ENCODE assay signal across 10 cellular contexts in the genomic region with DNA sequence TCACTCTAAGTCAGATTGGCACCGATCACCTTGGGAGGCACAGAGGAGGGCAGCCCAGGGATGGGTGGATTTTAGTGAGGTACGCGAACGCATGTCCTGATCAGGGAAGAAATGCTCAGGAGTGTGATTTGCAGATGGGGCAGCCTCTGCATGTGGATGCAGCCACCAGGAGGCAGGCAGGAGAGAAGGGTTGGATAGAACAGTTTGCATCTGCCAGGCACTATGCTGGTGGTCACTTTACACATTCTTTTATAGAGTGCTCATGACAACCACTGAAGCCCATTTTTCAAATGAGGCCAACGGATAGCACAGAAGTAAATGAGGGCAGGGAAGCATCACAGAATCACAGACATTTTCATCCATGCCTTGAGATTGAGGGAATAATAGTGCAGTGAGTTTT. TPM values are rescaled to one million over a fixed set of nuclear protein-coding genes. Genes with fewer than 3 reads are reported as not detected.
A peak's percentile ranks its signal among the peaks of the same experiment; 100 is the strongest.
DNase-seq lines count a peak whose midpoint lies in the region; ATAC-seq and TF ChIP-seq lines count a peak whose summit lies in the region.
"Had no signal": no experiment of that assay in that cellular context is flagged by ENCODE, and none has a peak within 500 bp of the region (broad histone marks: within the 10 kb centered on the region; RNA-seq: fewer than 3 reads in every experiment).

No MANE protein-coding gene starts in this region.

- H3K9ac ChIP-seq in PC-3 (ENCODE audit: low read length) (no peak overlapping the region), endodermal cell (ENCODE audit: extremely low read depth, low read length, poor library complexity, severe bottlenecking) (no peak overlapping the region)

- H3K4me1 Mint-ChIP-seq in endodermal cell, result no peaks in the 10 kb centered on the region

- H3K27me3 Mint-ChIP-seq in endodermal cell (ENCODE audit: insufficient read depth), result peaks cover 4% of the 10 kb centered on the region

- CTCF ChIA-PET in PC-3 (lab: Charles Lee), result no interaction called here

- no peaks in the 10 kb centered on the region for H3K9me2 ChIP-seq in PC-3 (replicated peaks; ENCODE audit: low read length)

- peak overlapping the region; percentile 38 for H3K27ac ChIP-seq in PC-3 (ENCODE audit: low read length)
- H3K27ac ChIP-seq in endodermal cell (ENCODE audit: low read depth, low read length), result no peak overlapping the region

- intact Hi-C loops in PC-3 (cut with micrococcal nuclease), result loop anchor here (1.0 kb wide), 1 partner anchor 47 kb away; no protein-coding TSS in a partner anchor

- no peak overlapping the region for H3K27ac Mint-ChIP-seq in endodermal cell

- H3K4me3 ChIP-seq in PC-3 (ENCODE audit: low read length) (peak overlapping the region; percentile 82), endodermal cell (ENCODE audit: low read length) (no peak overlapping the region)

- no TSS peak for BruUV-seq in PC-3 (replicated peaks; lab: Mats Ljungman, UMichigan)

- WGBS in endodermal cell (ENCODE audit: insufficient coverage in 1 of 2, insufficient read length in 1 of 2), 2 experiments, result 77 to 100% methylated on average over 4 to 5 of the region's 5 CpGs

- peaks cover 86% of the 10 kb centered on the region for H4K20me1 ChIP-seq in PC-3 (ENCODE audit: low read length)

- no peak overlapping the region for H3K4me3 Mint-ChIP-seq in endodermal cell

- peaks cover 20% of the 10 kb centered on the region for H3F3A ChIP-seq in PC-3 (ENCODE audit: low read length, unreplicated experiment)

- no peak for ATAC-seq in PC-3
- no peak for ATAC-seq in HG02852 (IDR thresholded peaks at IDR 0.05; ENCODE audit: unreplicated experiment)
- ATAC-seq in HG02885 (IDR thresholded peaks at IDR 0.05; ENCODE audit: poor library complexity, unreplicated experiment), result no peak

- POLR2A ChIA-PET in PC-3 (lab: Charles Lee; ENCODE audit: unreplicated experiment), result interaction anchor here (0.6 kb wide), 1 partner anchor 322 kb away, joined by 3 read pairs; no protein-coding TSS in a partner anchor

- peaks cover 87% of the 10 kb centered on the region for H3K36me3 ChIP-seq in PC-3 (ENCODE audit: low read depth, low read length)
- H3K36me3 ChIP-seq in endodermal cell (ENCODE audit: control insufficient read depth, insufficient read depth, low read length), result no peaks in the 10 kb centered on the region

- TF ChIP-seq CTCF in PC-3 (conservative IDR thresholded peaks at IDR 0.05; ENCODE audit: low read depth, low read length) (peak; percentile 70), endodermal cell (conservative IDR thresholded peaks at IDR 0.05) (peak; percentile 83)

- no peaks in the 10 kb centered on the region for H3K27me3 ChIP-seq in PC-3 (ENCODE audit: low read length)
- H3K27me3 ChIP-seq in endodermal cell (ENCODE audit: control insufficient read depth, insufficient read depth, low read length, poor library complexity, severe bottlenecking), result no peaks in the 10 kb centered on the region

- H3K9me3 Mint-ChIP-seq in endodermal cell, result no peaks in the 10 kb centered on the region

- H3K36me3 Mint-ChIP-seq in endodermal cell (ENCODE audit: low read depth), result no peaks in the 10 kb centered on the region

- H3K79me2 ChIP-seq in PC-3 (ENCODE audit: low read length), result peaks cover 100% of the 10 kb centered on the region

- H3K4me1 ChIP-seq in PC-3 (ENCODE audit: insufficient read depth, low read length), result peaks cover 71% of the 10 kb centered on the region
- no peaks in the 10 kb centered on the region for H3K4me1 ChIP-seq in endodermal cell (ENCODE audit: control insufficient read depth, insufficient read depth, low read length)

- no peak overlapping the region for H2AFZ ChIP-seq in PC-3 (ENCODE audit: low read length)

- DNase-seq in ELR (ENCODE audit: low read depth) (peak; percentile 71), PC-3 (peak; percentile 56), endodermal cell (peak; percentile 81), renal cortical epithelial cell (ENCODE audit: low read depth) (peak; percentile 53), anterior cingulate cortex (lab: John Stamatoyannopoulos, UW) (no peak), NCI-H526 treated with DMSO at 0.1 percent for 48 hours (lab: John Stamatoyannopoulos, UW) (no peak)
- DNase-seq: activated CD8-positive, alpha-beta memory T cell treated with anti-CD3 and anti-CD28 coated beads for 24 hours; central memory CD4-positive, alpha-beta T cell had no signal

- H3K9me3 ChIP-seq in PC-3 (ENCODE audit: low read length), result no peaks in the 10 kb centered on the region
- H3K9me3 ChIP-seq in endodermal cell (ENCODE audit: control insufficient read depth, low read length), result no peaks in the 10 kb centered on the region

- peak overlapping the region; percentile 97 for H3K4me2 ChIP-seq in PC-3 (ENCODE audit: low read length)

RNA-seq across cellular contexts. Expression of a gene that starts 5.7 kb away (rescaled TPM):
- total RNA-seq in PC-3 (2014; rRNA removed), result 473 and 650 TPM in 2 replicates
- total RNA-seq in endodermal cell, result 1 to 10 TPM in 1 of 2 donors, under 1 TPM in 1; 0.53 to 1.9 TPM
- polyA plus RNA-seq in endodermal cell (2013, experiment 1 of 2), result 0.75 TPM
- polyA plus RNA-seq in endodermal cell (2013, experiment 2 of 2), result 0.29 TPM
- 108 and 433 TPM in 2 replicates for total RNA-seq in renal cortical epithelial cell

RNA-seq across cellular contexts. Expression of a gene that starts 28.7 kb away (rescaled TPM):
- total RNA-seq in PC-3 (2014; rRNA removed) (620 and 723 TPM in 2 replicates), endodermal cell (not detected), renal cortical epithelial cell (67.4 and 108 TPM in 2 replicates)
- polyA plus RNA-seq in endodermal cell (2013, experiment 1 of 2), result 0.57 TPM
- polyA plus RNA-seq in endodermal cell (2013, experiment 2 of 2), result 0.58 TPM

RNA-seq across cellular contexts. Expression of a gene that starts 58.1 kb away (rescaled TPM):
- total RNA-seq in PC-3 (2014; rRNA removed), result not detected in 2 replicates
- total RNA-seq in endodermal cell, result not detected
- not detected for polyA plus RNA-seq in endodermal cell (2013, experiment 1 of 2)
- not detected for polyA plus RNA-seq in endodermal cell (2013, experiment 2 of 2)
- not detected in 2 replicates for total RNA-seq in renal cortical epithelial cell

Comparison
In these comparisons a context has a peak if more than half of its experiments do, and no peak if none do; other contexts are left out.
1. DNase-seq: peak in ELR (single experiment), PC-3 (single experiment), endodermal cell (single experiment) and renal cortical epithelial cell (single experiment); none in anterior cingulate cortex (0 of 58) and NCI-H526 treated with DMSO at 0.1 percent for 48 hours (single experiment).
2. RNA of a gene that starts 5.7 kb away (total RNA-seq): 473 to 650 TPM in PC-3 and 108 to 433 TPM in renal cortical epithelial cell; 0.53 to 1.9 TPM in endodermal cell; every median in the first group is over 10 times any median in the second.
3. RNA of a gene that starts 28.7 kb away (total RNA-seq): 620 to 723 TPM in PC-3 and 67.4 to 108 TPM in renal cortical epithelial cell; not detected in endodermal cell; every median in the first group is over 10 times any median in the second.